11 cellular contexts compared by ENCODE assay signal in genomic region chr7:15317215-15317614, GRCh38.
"Had no signal": no experiment of that assay in that cellular context is flagged by ENCODE, and none has a peak within 500 bp of the region (broad histone marks: within the 10 kb centered on the region; RNA-seq: fewer than 3 reads in every experiment).

No MANE protein-coding gene starts in this region.

- DNase-seq: activated CD4-positive, alpha-beta T cell treated with anti-CD3 and anti-CD28 coated beads for 36 hours; activated CD4-positive, alpha-beta T cell treated with anti-CD3 and anti-CD28 coated beads, Interleukin-2, amount 50 U/mL, for 48 hours; activated gamma-delta T cell treated with Interleukin-2 at 50 U/mL for 16 hours; adrenal gland; cerebellar nuclear complex; effector CD4-positive, alpha-beta T cell; heart right ventricle; left ventricle myocardium inferior; retina; stimulated activated CD8-positive, alpha-beta memory T cell treated with anti-CD3 and anti-CD28 coated beads, Interleukin-4, amount 100 ng/mL, for 48 hours; stimulated activated naive CD4-positive, alpha-beta T cell treated with Interleukin-2 at 50 U/mL for 16 hours had no signal
